Comparison of ENCODE assay signal across 8 cellular contexts in the genomic region with DNA sequence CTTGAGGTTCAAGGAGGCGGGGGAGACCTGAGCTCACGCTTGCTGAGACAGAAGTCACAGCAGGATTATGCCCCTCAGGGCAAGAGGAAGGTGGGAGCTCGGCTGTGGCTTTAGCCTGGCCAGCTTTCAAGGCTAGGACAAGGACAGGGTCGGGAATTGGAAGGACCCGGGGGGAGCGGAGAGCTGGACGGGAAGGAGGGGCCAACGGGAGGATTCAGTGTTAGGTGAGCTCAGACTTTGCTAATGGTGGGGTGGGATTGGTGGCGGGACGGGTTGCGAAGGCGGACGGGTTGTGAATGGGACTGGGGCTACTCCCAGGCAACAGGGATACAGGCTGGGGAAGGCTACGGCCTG. TPM values are rescaled to one million over a fixed set of nuclear protein-coding genes. Genes with fewer than 3 reads are reported as not detected.
A peak's percentile ranks its signal among the peaks of the same experiment; 100 is the strongest.
DNase-seq lines count a peak whose midpoint lies in the region; ATAC-seq and TF ChIP-seq lines count a peak whose summit lies in the region.

No MANE protein-coding gene starts in this region.

- CTCF ChIA-PET in T-cell (lab: Charles Lee): interaction anchor here (0.6 to 2.0 kb wide), 8 partner anchors 10 to 217 kb away, joined by 3 to 11 read pairs (median 4); no protein-coding TSS in a partner anchor

- POLR2A ChIA-PET in T-cell (lab: Charles Lee): interaction anchor here (0.5 to 1.6 kb wide), 11 partner anchors 9 to 622 kb away, joined by 3 to 4 read pairs (median 3); no protein-coding TSS in a partner anchor

- peaks cover 10% of the 10 kb centered on the region; the same call in 2 of the 3 replicates for H3K36me3 Mint-ChIP-seq in GM23338 (ENCODE audit: low read depth)
- no peaks in the 10 kb centered on the region for H3K36me3 Mint-ChIP-seq in T-cell

- no peaks in the 10 kb centered on the region for H3F3A ChIP-seq in GM23338 (replicated peaks; ENCODE audit: low read depth)

- peak overlapping the region; percentile 99 for H3K27ac Mint-ChIP-seq in GM23338
- H3K27ac Mint-ChIP-seq in T-cell: peak overlapping the region; percentile 93 to 95

- H3K4me1 Mint-ChIP-seq in GM23338: peaks cover 12% of the 10 kb centered on the region
- peaks cover 31 to 32% (median 31%) of the 10 kb centered on the region in 3 donors for H3K4me1 Mint-ChIP-seq in T-cell

- H3K27me3 Mint-ChIP-seq in GM23338 (ENCODE audit: insufficient read depth, low read depth, poor library complexity): peaks cover 7% of the 10 kb centered on the region
- no peaks in the 10 kb centered on the region for H3K27me3 Mint-ChIP-seq in T-cell

- intact Hi-C loops in sciatic nerve (cut with DNase I): loop anchor here (10.0 kb wide), 1 partner anchor 108 kb away; no protein-coding TSS in a partner anchor

- H3K4me3 Mint-ChIP-seq in GM23338 (peak overlapping the region; percentile 99), T-cell (peak overlapping the region; percentile 89 to 99 (median 89))

- peak overlapping the region; percentile 70; the same call in 1 of the 2 replicates for H3K27ac ChIP-seq in GM23338 (ENCODE audit: low read depth)

- H3K79me2 ChIP-seq in GM23338 (replicated peaks; ENCODE audit: insufficient read depth): peaks cover 39% of the 10 kb centered on the region

- no peak for DNase-seq in GM23338 (ENCODE audit: low spot score)
- no peak for DNase-seq in T-cell
- DNase-seq in foreskin fibroblast: no peak
- DNase-seq in sciatic nerve (ENCODE audit: low spot score): no peak
- DNase-seq in GOT3 (lab: John Stamatoyannopoulos, UW): no peak
- no peak for DNase-seq in dedifferentiated amniotic fluid mesenchymal stem cell (ENCODE audit: extremely low spot score)

- H3K4me3 ChIP-seq in GM23338 (peak overlapping the region; percentile 82), foreskin fibroblast (ENCODE audit: low read depth in 1 of 2, low read length in 2 of 2) (peak overlapping the region; percentile 76 to 78)

- TF ChIP-seq CTCF in GM23338 (conservative IDR thresholded peaks at IDR 0.05; ENCODE audit: low read depth in 2 of 2): no peak
- no peak for TF ChIP-seq CTCF in foreskin fibroblast (IDR thresholded peaks at IDR 0.05; ENCODE audit: low read depth, low read length)

- ATAC-seq in GM23338 (peak; percentile 72), T-cell (replicated peaks in 1 of 4) (no peak), sciatic nerve (peak; percentile 26), GM21390 (IDR thresholded peaks at IDR 0.05; ENCODE audit: unreplicated experiment) (no peak), GM19455 (IDR thresholded peaks at IDR 0.05; ENCODE audit: unreplicated experiment) (no peak)

- H3K27me3 ChIP-seq in GM23338 (ENCODE audit: insufficient read depth): no peaks in the 10 kb centered on the region

- no peaks in the 10 kb centered on the region for H3K9me2 ChIP-seq in GM23338 (ENCODE audit: insufficient read depth)

- no peaks in the 10 kb centered on the region for H3K36me3 ChIP-seq in GM23338 (ENCODE audit: insufficient read depth)

- peak overlapping the region; percentile 93; the same call in 1 of the 2 replicates for H2AFZ ChIP-seq in GM23338

- peak overlapping the region; percentile 74 for H3K4me2 ChIP-seq in GM23338

- peaks cover 5% of the 10 kb centered on the region; the same call in 1 of the 2 replicates for H3K4me1 ChIP-seq in GM23338 (ENCODE audit: insufficient read depth)

- H4K20me1 ChIP-seq in GM23338 (replicated peaks; ENCODE audit: insufficient read depth): no peaks in the 10 kb centered on the region; the same call in 1 of the 2 replicates

- no peaks in the 10 kb centered on the region for H3K9me3 Mint-ChIP-seq in GM23338
- H3K9me3 Mint-ChIP-seq in T-cell: no peaks in the 10 kb centered on the region

TF ChIP-seq in GM23338, 12 proteins besides CTCF, POLR2A, EP300 and RAD21:
- no peak for TF ChIP-seq JUNB (IDR thresholded peaks at IDR 0.05; ENCODE audit: unreplicated experiment)
- no peak for TF ChIP-seq POLR2AphosphoS5 (IDR thresholded peaks at IDR 0.05; ENCODE audit: low read depth)
- no peak for TF ChIP-seq ZNF114 (CRISPR knock-in tag; IDR thresholded peaks at IDR 0.05)

RNA-seq across cellular contexts. Expression of a gene that starts 0.2 kb away (rescaled TPM):
- 0.39 and 0.45 TPM in 2 replicates for total RNA-seq in GM23338 (2014; rRNA removed; shearing (Covaris generic))
- polyA plus RNA-seq in GM23338 (2016; fragmentation: Nextera tagmentation; extraction: Ambion mirVana): 0.37 and 0.55 TPM in 2 replicates
- 1 to 10 TPM; 1.5 to 2.7 (median 2.1) TPM for total RNA-seq in T-cell
- total RNA-seq in sciatic nerve: 2.1 TPM

RNA-seq across cellular contexts. Expression of a gene that starts 0.4 kb away (rescaled TPM):
- 43.5 and 63.3 TPM in 2 replicates for total RNA-seq in GM23338 (2014; rRNA removed; shearing (Covaris generic))
- polyA plus RNA-seq in GM23338 (2016; fragmentation: Nextera tagmentation; extraction: Ambion mirVana): 59.0 and 69.0 TPM in 2 replicates
- total RNA-seq in T-cell (10 to 100 TPM; 46.8 to 73.0 (median 66.0) TPM), sciatic nerve (67.7 TPM)

RNA-seq across cellular contexts. Expression of a gene that starts 11.3 kb away (rescaled TPM):
- total RNA-seq in GM23338 (2014; rRNA removed; shearing (Covaris generic)): 78.1 and 78.9 TPM in 2 replicates
- 121 TPM in 2 replicates for polyA plus RNA-seq in GM23338 (2016; fragmentation: Nextera tagmentation; extraction: Ambion mirVana)
- 10 to 100 TPM; 36.6 to 60.0 (median 43.3) TPM for total RNA-seq in T-cell
- 55.6 TPM for total RNA-seq in sciatic nerve

Comparison
In these comparisons a context has a peak if more than half of its experiments do, and no peak if none do; other contexts are left out.
1. ATAC-seq: peak in GM23338 (single experiment) and sciatic nerve (single experiment); none in T-cell (0 of 4), GM21390 (single experiment) and GM19455 (single experiment).